In the genomic region with DNA sequence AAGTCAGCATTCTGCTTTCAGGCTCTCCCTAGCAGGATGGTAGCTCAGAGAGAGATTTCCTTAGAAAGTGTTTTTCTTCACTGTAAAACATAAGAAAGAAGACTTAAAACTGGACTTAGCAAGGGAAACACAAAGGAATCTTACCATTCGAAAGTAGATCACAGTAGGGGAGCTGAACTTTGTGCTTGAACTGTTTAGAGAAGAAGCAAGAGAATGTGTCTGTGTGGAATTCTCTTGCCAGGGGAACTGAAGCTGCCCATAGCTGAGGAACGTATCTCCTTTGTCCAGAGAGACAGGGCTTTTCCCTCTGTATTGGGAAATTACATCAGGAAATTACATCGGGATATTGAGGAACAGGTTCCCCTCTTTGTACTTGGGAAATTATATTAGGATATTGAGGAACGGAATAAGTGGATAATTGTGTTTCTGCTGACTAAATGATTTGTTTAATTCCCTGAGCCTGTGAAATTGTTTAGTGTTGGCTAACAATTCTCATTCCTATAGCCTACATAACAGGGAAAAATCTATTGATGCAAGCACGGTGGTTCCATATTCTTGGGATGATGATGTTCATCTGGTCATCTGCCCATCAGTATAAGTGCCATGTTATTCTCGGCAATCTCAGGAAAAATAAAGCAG, we compare ENCODE assay signal across 18 cellular contexts. TPM values are rescaled to one million over a fixed set of nuclear protein-coding genes. Genes with fewer than 3 reads are reported as not detected.
DNase-seq lines count a peak whose midpoint lies in the region; FAIRE-seq and TF ChIP-seq lines count a peak whose summit lies in the region.
"Had no signal": no experiment of that assay in that cellular context is flagged by ENCODE, and none has a peak within 500 bp of the region (broad histone marks: within the 10 kb centered on the region; RNA-seq: fewer than 3 reads in every experiment).

No MANE protein-coding gene starts in this region.

- no peak overlapping the region for H2BK12ac ChIP-seq in mesenchymal stem cell (ENCODE audit: low read length in 2 of 2)

- no peak for TF ChIP-seq EP300 in transverse colon (IDR thresholded peaks at IDR 0.05; ENCODE audit: low read depth)

- POLR2A ChIA-PET in Caco-2 (lab: Charles Lee), result interaction anchor here (0.6 kb wide), 1 partner anchor 216 kb away, joined by 4 read pairs; no protein-coding TSS in a partner anchor

- peak overlapping the region; percentile 46 for H3K27ac ChIP-seq in astrocyte (ENCODE audit: low read depth, low read length)
- H3K27ac ChIP-seq in cingulate gyrus (ENCODE audit: low read depth, low read length), result peak overlapping the region; percentile 99
- H3K27ac ChIP-seq in mesenchymal stem cell (ENCODE audit: low read length, poor library complexity, severe bottlenecking), result peak overlapping the region; percentile 56
- no peak overlapping the region for H3K27ac ChIP-seq in transverse colon
- H3K27ac ChIP-seq: BLaER1 treated with 17β-estradiol and CSF1 and Interleukin-3, amounts not matched to agents 10 nM and 100 nM; HL-60 had no signal

- H4K8ac ChIP-seq in mesenchymal stem cell (ENCODE audit: low read length), result no peak overlapping the region

- WGBS in mesenchymal stem cell, result 96% methylated on average over 5 of the region's 6 CpGs
- 81 to 88% methylated on average over 5 to 6 of the region's 6 CpGs for WGBS in transverse colon (ENCODE audit: low coverage in 1 of 2), 2 donors

- H3K9ac ChIP-seq in astrocyte (ENCODE audit: low read length), result peak overlapping the region; percentile 49
- H3K9ac ChIP-seq in mesenchymal stem cell (ENCODE audit: low read length), result no peak overlapping the region
- H3K9ac ChIP-seq: BLaER1 treated with 17β-estradiol and CSF1 and Interleukin-3, amounts not matched to agents 10 nM and 100 nM had no signal

- in situ Hi-C loops in transverse colon (cut with MboI; ENCODE audit: low pct_ligation_motif_present in 1 of 4, low pct_unique_long_range_greater_than_20kb in 1 of 4, low sequenced_read_pairs in 3 of 4), result loop anchor here in 1 of 4 donors (25.0 kb wide), 2 partner anchors 370 to 495 kb away; a partner anchor contains a TSS

- no peak overlapping the region for H2BK120ac ChIP-seq in mesenchymal stem cell (ENCODE audit: low read depth, low read length)

- CTCF ChIA-PET in Caco-2 (lab: Charles Lee), result interaction anchor here (0.6 kb wide), 1 partner anchor 22 kb away, joined by 3 read pairs; no protein-coding TSS in a partner anchor

- no peak overlapping the region for H2BK15ac ChIP-seq in mesenchymal stem cell (ENCODE audit: low read depth, poor library complexity, severe bottlenecking)

- H2AFZ ChIP-seq in astrocyte (ENCODE audit: low read depth, low read length) (no peak overlapping the region), mesenchymal stem cell (ENCODE audit: low read depth, low read length) (no peak overlapping the region)

- H3K4me2 ChIP-seq in astrocyte (ENCODE audit: low read length) (peak overlapping the region; percentile 62), mesenchymal stem cell (ENCODE audit: low read length, poor library complexity, severe bottlenecking) (no peak overlapping the region)
- H3K4me2 ChIP-seq: BLaER1 treated with 17β-estradiol and CSF1 and Interleukin-3, amounts not matched to agents 10 nM and 100 nM had no signal

- peaks cover 8% of the 10 kb centered on the region for H3K4me1 Mint-ChIP-seq in Caco-2 (ENCODE audit: low read depth, unreplicated experiment)
- H3K4me1 Mint-ChIP-seq in astrocyte (ENCODE audit: low read depth, unreplicated experiment), result no peaks in the 10 kb centered on the region

- H4K20me1 ChIP-seq in astrocyte (ENCODE audit: insufficient read depth, low read length), result no peaks in the 10 kb centered on the region
- H4K20me1 ChIP-seq: BLaER1 treated with 17β-estradiol and CSF1 and Interleukin-3, amounts not matched to agents 10 nM and 100 nM had no signal

- H3K27ac Mint-ChIP-seq in Caco-2 (ENCODE audit: unreplicated experiment), result peak overlapping the region; percentile 73
- H3K27ac Mint-ChIP-seq in astrocyte (ENCODE audit: unreplicated experiment), result no peak overlapping the region

- H3K36me3 ChIP-seq in Caco-2 (ENCODE audit: control insufficient read depth, insufficient read depth, low read length) (no peaks in the 10 kb centered on the region), astrocyte (ENCODE audit: insufficient read depth, low read length) (no peaks in the 10 kb centered on the region), mesenchymal stem cell (ENCODE audit: control insufficient read depth in 1 of 2, insufficient read depth in 2 of 2, low read depth in 1 of 2, low read length in 2 of 2) (peaks cover 0 to 42% of the 10 kb centered on the region in 2 experiments), transverse colon (no peaks in the 10 kb centered on the region)

- no peak for TF ChIP-seq POLR2A in transverse colon (IDR thresholded peaks at IDR 0.05)

- H3K79me1 ChIP-seq in mesenchymal stem cell (replicated peaks; ENCODE audit: low read length, poor library complexity, severe bottlenecking), result no peaks in the 10 kb centered on the region

- H3K27me3 ChIP-seq in Caco-2 (replicated peaks; ENCODE audit: control insufficient read depth, insufficient read depth, low read length) (no peaks in the 10 kb centered on the region), astrocyte (ENCODE audit: insufficient read depth, low read length) (no peaks in the 10 kb centered on the region), mesenchymal stem cell (ENCODE audit: control insufficient read depth in 1 of 2, insufficient read depth in 1 of 2, low read length in 2 of 2) (no peaks in the 10 kb centered on the region), transverse colon (no peaks in the 10 kb centered on the region)
- H3K27me3 ChIP-seq: BLaER1 treated with 17β-estradiol and CSF1 and Interleukin-3, amounts not matched to agents 10 nM and 100 nM had no signal

- no TSS peak for BruUV-seq in Caco-2 (replicated peaks; lab: Mats Ljungman, UMichigan)

- H3K4me1 ChIP-seq in Caco-2, result peaks cover 13% of the 10 kb centered on the region
- peaks cover 6% of the 10 kb centered on the region for H3K4me1 ChIP-seq in astrocyte (ENCODE audit: insufficient read depth, low read length)
- peaks cover 9% of the 10 kb centered on the region for H3K4me1 ChIP-seq in mesenchymal stem cell (ENCODE audit: control insufficient read depth, insufficient read depth, low read depth, low read length)
- no peaks in the 10 kb centered on the region for H3K4me1 ChIP-seq in transverse colon

- H2BK5ac ChIP-seq in mesenchymal stem cell (ENCODE audit: low read depth, low read length, poor library complexity, severe bottlenecking), result no peak overlapping the region

- intact Hi-C loops in Caco-2 (cut with micrococcal nuclease; ENCODE audit: unreplicated experiment) (no loop called here), transverse colon (cut with DNase I; ENCODE audit: low total_unique reads) (no loop called here)

- no peak overlapping the region for H3K4ac ChIP-seq in mesenchymal stem cell (ENCODE audit: low read depth in 1 of 2, low read length in 2 of 2)

- H3K23ac ChIP-seq in mesenchymal stem cell (ENCODE audit: low read length in 2 of 2), result no peak overlapping the region

- no peaks in the 10 kb centered on the region for H3K36me3 Mint-ChIP-seq in Caco-2 (ENCODE audit: insufficient read depth, unreplicated experiment)
- H3K36me3 Mint-ChIP-seq in astrocyte (ENCODE audit: low read depth, unreplicated experiment), result peaks cover 13% of the 10 kb centered on the region

- no peak overlapping the region for H3K4me3 Mint-ChIP-seq in Caco-2 (ENCODE audit: unreplicated experiment)
- H3K4me3 Mint-ChIP-seq in astrocyte (ENCODE audit: unreplicated experiment), result no peak overlapping the region

- H3K4me3 ChIP-seq in Caco-2 (ENCODE audit: low read depth, low read length) (no peak overlapping the region), astrocyte (ENCODE audit: insufficient read depth, low read depth, low read length) (no peak overlapping the region), mesenchymal stem cell (ENCODE audit: insufficient read depth in 1 of 2, low read depth in 1 of 2, low read length in 2 of 2) (no peak overlapping the region), transverse colon (no peak overlapping the region)
- H3K4me3 ChIP-seq: BLaER1 treated with 17β-estradiol and CSF1 and Interleukin-3, amounts not matched to agents 10 nM and 100 nM had no signal

- no peak overlapping the region for H3K14ac ChIP-seq in mesenchymal stem cell (ENCODE audit: low read length in 2 of 2)

- H2AK5ac ChIP-seq in mesenchymal stem cell (ENCODE audit: low read length, severe bottlenecking), result no peak overlapping the region

- FAIRE-seq in astrocyte (lab: Jason Lieb, UNC), result peak; percentile 32

- H3K9me3 Mint-ChIP-seq in Caco-2 (ENCODE audit: unreplicated experiment) (no peaks in the 10 kb centered on the region), astrocyte (ENCODE audit: unreplicated experiment) (no peaks in the 10 kb centered on the region)

- H3K9me3 ChIP-seq in Caco-2 (no peaks in the 10 kb centered on the region), astrocyte (ENCODE audit: insufficient read depth, low read depth, low read length) (no peaks in the 10 kb centered on the region), mesenchymal stem cell (ENCODE audit: control insufficient read depth, low read length) (no peaks in the 10 kb centered on the region), transverse colon (no peaks in the 10 kb centered on the region)
- H3K9me3 ChIP-seq: BLaER1 treated with 17β-estradiol and CSF1 and Interleukin-3, amounts not matched to agents 10 nM and 100 nM had no signal

- H3K18ac ChIP-seq in mesenchymal stem cell (ENCODE audit: low read depth in 1 of 2, low read length in 2 of 2), result no peak overlapping the region

- no peak overlapping the region for H4K91ac ChIP-seq in mesenchymal stem cell (ENCODE audit: low read length)

- no peak for DNase-seq in Caco-2
- DNase-seq in astrocyte (ENCODE audit: low read depth), result no peak
- no peak for DNase-seq in mesenchymal stem cell
- no peak for DNase-seq in transverse colon
- DNase-seq in effector CD4-positive, alpha-beta T cell, result no peak
- DNase-seq in stimulated activated CD4-positive, alpha-beta T cell treated with anti-CD3 and anti-CD28 coated beads, Interleukin-2, amount 100 ng/mL, for 24 hours, result no peak
- no peak for DNase-seq in activated T-cell treated with anti-CD3 and anti-CD28 coated beads for 4 hours
- DNase-seq: 8988T, EL, Karpas-422, NCI-H1105 treated with DMSO at 0.1 percent for 48 hours, NCI-H187, NCI-H2171, NCI-H446 treated with DMSO at 0.1 percent for 48 hours, NCI-H82 had no signal

- no peaks in the 10 kb centered on the region for H3K79me2 ChIP-seq in astrocyte (ENCODE audit: insufficient read depth, low read length)

- TF ChIP-seq CTCF in Caco-2 (IDR thresholded peaks at IDR 0.05; ENCODE audit: insufficient read depth in 1 of 2, low read depth in 1 of 2, low read length in 1 of 2, severe bottlenecking in 1 of 2, unreplicated experiment in 1 of 2) (no peak), astrocyte (IDR thresholded peaks at IDR 0.05; ENCODE audit: insufficient read depth, low read depth, low read length) (no peak), transverse colon (IDR thresholded peaks at IDR 0.05) (no peak)

- H3K27me3 Mint-ChIP-seq in Caco-2 (ENCODE audit: insufficient read depth, unreplicated experiment), result no peaks in the 10 kb centered on the region
- H3K27me3 Mint-ChIP-seq in astrocyte (ENCODE audit: low read depth, unreplicated experiment), result no peaks in the 10 kb centered on the region

RNA-seq across cellular contexts. Expression of a gene that starts 21.2 kb away (rescaled TPM):
- total RNA-seq in Caco-2 (2022), result 22.6 and 26.9 TPM in 2 replicates
- total RNA-seq in astrocyte, result 39.5 and 43.8 TPM in 2 replicates
- polyA plus RNA-seq in mesenchymal stem cell (2013, experiment 1 of 2), result 15.1 TPM
- 15.2 TPM for polyA plus RNA-seq in mesenchymal stem cell (2013, experiment 2 of 2)
- total RNA-seq in transverse colon, result 10 to 100 TPM in 1 of 4 donors, 1 to 10 TPM in 3; 1.2 to 13.5 (median 4.9) TPM

RNA-seq across cellular contexts. Expression of a gene that starts 28.6 kb away (rescaled TPM):
- total RNA-seq in Caco-2 (2022) (90.4 and 91.9 TPM in 2 replicates), astrocyte (128 and 130 TPM in 2 replicates), transverse colon (100 to 1,000 TPM in 3 of 4 donors, 10 to 100 TPM in 1; 79.5 to 215 (median 136) TPM)
- polyA plus RNA-seq in mesenchymal stem cell (2013, experiment 1 of 2), result 98.0 TPM
- polyA plus RNA-seq in mesenchymal stem cell (2013, experiment 2 of 2), result 99.5 TPM

Comparison
In these comparisons a context has a peak if more than half of its experiments do, and no peak if none do; other contexts are left out.
1. H3K27ac ChIP-seq: peak in astrocyte (single experiment), cingulate gyrus (single experiment) and mesenchymal stem cell (single experiment); none in transverse colon (0 of 4).